ENCODE assay signal across 20 cellular contexts in genomic region chr12:40015360-40015759, GRCh38.
DNase-seq lines count a peak whose midpoint lies in the region; ATAC-seq, FAIRE-seq and TF ChIP-seq lines count a peak whose summit lies in the region.
"Had no signal": no experiment of that assay in that cellular context is flagged by ENCODE, and none has a peak within 500 bp of the region (broad histone marks: within the 10 kb centered on the region; RNA-seq: fewer than 3 reads in every experiment).

No MANE protein-coding gene starts in this region.

- ATAC-seq in CD8-positive, alpha-beta T cell = peak; percentile 27
- ATAC-seq in T-cell (replicated peaks in 1 of 4) = peak in 3 of 4 experiments; percentile 54 to 80 (median 78)
- ATAC-seq: gastroesophageal sphincter had no signal

- H3K4me1 ChIP-seq in CD8-positive, alpha-beta T cell (ENCODE audit: insufficient read depth, low read length) = peaks cover 5% of the 10 kb centered on the region
- H3K4me1 ChIP-seq: neural progenitor cell had no signal

- H3K4me3 ChIP-seq in CD8-positive, alpha-beta T cell (ENCODE audit: low read depth, low read length) = no peak overlapping the region
- H3K4me3 ChIP-seq: BLaER1, gastroesophageal sphincter, MG63, neural progenitor cell, Peyer's patch had no signal

- FAIRE-seq in H54 (lab: Jason Lieb, UNC) = peak; percentile 98
- FAIRE-seq: endothelial cell of umbilical vein had no signal

- no peaks in the 10 kb centered on the region for H3K27me3 Mint-ChIP-seq in CD8-positive, alpha-beta T cell (ENCODE audit: low read depth)
- H3K27me3 Mint-ChIP-seq in T-cell = no peaks in the 10 kb centered on the region
- no peaks in the 10 kb centered on the region for H3K27me3 Mint-ChIP-seq in endothelial cell (ENCODE audit: unreplicated experiment)
- H3K27me3 Mint-ChIP-seq: activated B cell treated with CpG ODN at 0.5 μM for 24 hours had no signal

- no peaks in the 10 kb centered on the region for H3K36me3 Mint-ChIP-seq in CD8-positive, alpha-beta T cell
- H3K36me3 Mint-ChIP-seq in T-cell (no peaks in the 10 kb centered on the region), endothelial cell (ENCODE audit: low read depth, unreplicated experiment) (no peaks in the 10 kb centered on the region)

- no peak for TF ChIP-seq CTCF in CD8-positive, alpha-beta T cell (IDR thresholded peaks at IDR 0.05)
- TF ChIP-seq CTCF in endothelial cell (IDR thresholded peaks at IDR 0.05; ENCODE audit: unreplicated experiment) = no peak

- no peak for DNase-seq in CD8-positive, alpha-beta T cell
- DNase-seq in H54 (ENCODE audit: insufficient read length, low spot score) (peak; percentile 12), T-cell (no peak), islet precursor cell (peak; percentile 73), midbrain (lab: John Stamatoyannopoulos, UW) (no peak), posterior cingulate gyrus (no peak), HuH-7.5 (ENCODE audit: low spot score) (no peak), endothelial cell (ENCODE audit: low spot score) (no peak)
- DNase-seq: activated B cell treated with CpG ODN at 0.5 μM for 24 hours; activated CD8-positive, alpha-beta memory T cell treated with anti-CD3 and anti-CD28 coated beads, Interleukin-2, amount 50 U/mL, for 48 hours; DMS 273 treated with DMSO at 0.1 percent for 48 hours; MG63; NCI-H2029 treated with DMSO at 0.1 percent for 48 hours; NCI-H526; retina had no signal

- H3K27me3 ChIP-seq in CD8-positive, alpha-beta T cell (ENCODE audit: insufficient read depth, low read length) = no peaks in the 10 kb centered on the region
- H3K27me3 ChIP-seq: BLaER1, gastroesophageal sphincter, MG63, neural progenitor cell, Peyer's patch had no signal

- intact Hi-C loops in CD8-positive, alpha-beta T cell (cut with DNase I, micrococcal nuclease) = no loop called here
- intact Hi-C loops in posterior cingulate gyrus (cut with DNase I) = no loop called here

- H3K36me3 ChIP-seq in CD8-positive, alpha-beta T cell (ENCODE audit: insufficient read depth, low read length) = no peaks in the 10 kb centered on the region
- H3K36me3 ChIP-seq: BLaER1, gastroesophageal sphincter, MG63, neural progenitor cell, Peyer's patch had no signal

- H3K27ac ChIP-seq in CD8-positive, alpha-beta T cell (ENCODE audit: low read depth, low read length) = no peak overlapping the region
- H3K27ac ChIP-seq: BLaER1, gastroesophageal sphincter, neural progenitor cell had no signal

- TF ChIP-seq POLR2A in H54 (IDR thresholded peaks at IDR 0.05; ENCODE audit: low read depth, low read length) = no peak

- H3K4me3 Mint-ChIP-seq in CD8-positive, alpha-beta T cell = no peak overlapping the region
- H3K4me3 Mint-ChIP-seq in T-cell (no peak overlapping the region), endothelial cell (ENCODE audit: unreplicated experiment) (no peak overlapping the region)
- H3K4me3 Mint-ChIP-seq: activated B cell treated with CpG ODN at 0.5 μM for 24 hours, neural progenitor cell had no signal

- POLR2A ChIA-PET in CD8-positive, alpha-beta T cell (lab: Charles Lee) = no interaction called here
- POLR2A ChIA-PET in T-cell (lab: Charles Lee) = no interaction called here

- H3K9me3 ChIP-seq in CD8-positive, alpha-beta T cell (ENCODE audit: low read length) = no peaks in the 10 kb centered on the region
- H3K9me3 ChIP-seq: BLaER1, gastroesophageal sphincter, MG63, Peyer's patch had no signal

- H3K4me1 Mint-ChIP-seq in CD8-positive, alpha-beta T cell (ENCODE audit: low read depth) = peaks cover 18% of the 10 kb centered on the region
- H3K4me1 Mint-ChIP-seq in T-cell (peaks cover 11 to 21% (median 15%) of the 10 kb centered on the region in 3 donors), endothelial cell (ENCODE audit: unreplicated experiment) (peaks cover 8% of the 10 kb centered on the region)
- H3K4me1 Mint-ChIP-seq: neural progenitor cell had no signal

- CTCF ChIA-PET in CD8-positive, alpha-beta T cell (lab: Charles Lee) = interaction anchor here (0.6 kb wide), 1 partner anchor 92 kb away, joined by 3 read pairs; no protein-coding TSS in a partner anchor
- CTCF ChIA-PET in T-cell (lab: Charles Lee) = interaction anchor here in 1 of 2 donors (0.9 kb wide), 1 partner anchor 651 kb away, joined by 3 read pairs; no protein-coding TSS in a partner anchor

- H3K9me3 Mint-ChIP-seq in CD8-positive, alpha-beta T cell = no peaks in the 10 kb centered on the region
- H3K9me3 Mint-ChIP-seq in T-cell (no peaks in the 10 kb centered on the region), endothelial cell (ENCODE audit: unreplicated experiment) (no peaks in the 10 kb centered on the region)
- H3K9me3 Mint-ChIP-seq: activated B cell treated with CpG ODN at 0.5 μM for 24 hours, neural progenitor cell had no signal

- H3K27ac Mint-ChIP-seq in CD8-positive, alpha-beta T cell = no peak overlapping the region
- H3K27ac Mint-ChIP-seq in T-cell (no peak overlapping the region), endothelial cell (ENCODE audit: unreplicated experiment) (no peak overlapping the region)
- H3K27ac Mint-ChIP-seq: activated B cell treated with CpG ODN at 0.5 μM for 24 hours, neural progenitor cell had no signal

Comparison
In these comparisons a context has a peak if more than half of its experiments do, and no peak if none do; other contexts are left out.
1. DNase-seq: peak in H54 (single experiment) and islet precursor cell (single experiment); none in CD8-positive, alpha-beta T cell (0 of 7), T-cell (0 of 34), midbrain (single experiment), posterior cingulate gyrus (0 of 10), HuH-7.5 (single experiment) and endothelial cell (single experiment).